20 cellular contexts compared by ENCODE assay signal in the genomic region with DNA sequence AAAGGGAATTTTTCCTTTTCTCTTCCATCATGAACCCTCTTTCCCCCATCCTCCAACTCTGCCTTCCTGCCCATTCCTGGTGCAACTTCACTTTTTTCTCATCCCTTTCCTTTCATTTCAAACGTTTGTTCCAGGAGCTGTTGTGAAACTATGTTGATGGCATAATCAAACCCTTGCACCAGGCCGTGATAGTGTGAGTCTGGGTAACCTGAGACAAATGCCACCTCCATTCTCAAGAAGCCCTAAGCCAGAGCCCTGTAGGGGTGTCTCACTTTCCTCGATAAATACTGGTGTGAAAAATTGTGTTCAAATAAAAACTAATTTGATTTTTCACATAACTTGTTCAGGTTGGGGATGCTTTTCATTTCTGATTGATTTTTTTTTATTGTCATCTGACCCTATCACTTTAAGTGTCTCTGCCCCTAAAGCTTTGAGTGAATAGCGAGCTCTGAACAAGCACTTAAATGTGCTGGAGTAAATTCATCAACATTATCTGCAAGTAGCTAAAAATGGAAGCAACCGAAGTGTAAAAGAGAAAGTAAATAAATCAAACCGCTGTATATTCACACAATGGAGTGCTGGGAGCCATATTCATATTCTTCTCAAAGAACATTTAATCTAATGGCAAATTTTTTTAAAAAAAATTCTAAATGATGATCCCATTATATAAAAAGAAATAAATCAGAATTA.
"Had no signal": no experiment of that assay in that cellular context is flagged by ENCODE, and none has a peak within 500 bp of the region (broad histone marks: within the 10 kb centered on the region; RNA-seq: fewer than 3 reads in every experiment).

No MANE protein-coding gene starts in this region.

- H3K36me3 ChIP-seq: thoracic aorta, upper lobe of left lung had no signal

- H3K27ac ChIP-seq: dorsolateral prefrontal cortex, epithelial cell of prostate, foreskin keratinocyte, parathyroid adenoma, thoracic aorta, upper lobe of left lung had no signal

- H3K4me3 ChIP-seq: dorsolateral prefrontal cortex, thoracic aorta, upper lobe of left lung had no signal

- DNase-seq: activated CD4-positive, alpha-beta T cell treated with anti-CD3 and anti-CD28 coated beads, Interleukin-2, amount 10 ng/mL, durations not matched to agents 24 days and 14 days; activated CD8-positive, alpha-beta T cell treated with anti-CD3 and anti-CD28 coated beads for 36 hours; activated naive CD4-positive, alpha-beta T cell; activated naive CD8-positive, alpha-beta T cell treated with anti-CD3 and anti-CD28 coated beads for 36 hours; activated T-cell treated with anti-CD3 and anti-CD28 coated beads, Interleukin-2, amount 50 U/mL, for 1 hour; amniotic stem cell; caudate nucleus; dorsolateral prefrontal cortex; endodermal cell; foreskin keratinocyte; hypothalamus; mammary epithelial cell; midbrain; stimulated activated naive B cell treated with anti-CD40 and anti-IgM and Interleukin-4, amounts not matched to agents 10 μg/mL and 1 μg/mL and 100 μg/mL, for 72 hours; upper lobe of left lung had no signal

- H3K4me1 ChIP-seq: foreskin keratinocyte, parathyroid adenoma, upper lobe of left lung had no signal

- H3K27me3 ChIP-seq: dorsolateral prefrontal cortex, foreskin keratinocyte, upper lobe of left lung had no signal

- ATAC-seq: activated CD8-positive, alpha-beta T cell treated with anti-CD3 and anti-CD28 coated beads for 36 hours; activated T-helper 17 cell treated with anti-CD3 and anti-CD28 coated beads, Interleukin-2, amount 50 U/mL, for 72 hours; foreskin keratinocyte; left lobe of liver; stimulated activated naive B cell treated with anti-CD40 and anti-IgM and Interleukin-4, amounts not matched to agents 10 μg/mL and 1 μg/mL and 100 μg/mL, for 72 hours had no signal
